ENCODE assay signal across 17 cellular contexts in the genomic region with DNA sequence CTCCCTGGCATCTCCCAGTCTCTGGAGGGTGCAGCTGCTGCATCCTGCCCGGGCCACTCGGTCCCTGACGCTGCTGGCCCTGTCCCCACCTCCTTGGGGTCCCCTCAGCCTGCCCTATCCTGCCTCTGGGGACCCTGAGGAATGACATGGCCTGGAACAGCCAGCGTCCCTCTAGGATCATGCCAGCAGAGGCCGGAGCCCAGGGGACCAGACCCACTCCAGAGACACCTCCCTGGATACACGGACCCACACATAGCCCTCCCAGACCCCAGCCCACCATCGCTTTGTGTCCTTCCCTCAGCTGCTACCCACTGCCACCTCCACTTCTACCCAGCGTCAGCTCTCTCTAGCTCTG. TPM values are rescaled to one million over a fixed set of nuclear protein-coding genes. Genes with fewer than 3 reads are reported as not detected.
DNase-seq lines count a peak whose midpoint lies in the region; ATAC-seq and TF ChIP-seq lines count a peak whose summit lies in the region.
"Had no signal": no experiment of that assay in that cellular context is flagged by ENCODE, and none has a peak within 500 bp of the region (broad histone marks: within the 10 kb centered on the region; RNA-seq: fewer than 3 reads in every experiment).

No MANE protein-coding gene starts in this region.

- H3K9ac ChIP-seq in NT2/D1 (ENCODE audit: insufficient read length, low read depth), result peak overlapping the region; percentile 10

- no peaks in the 10 kb centered on the region for H3K9me3 Mint-ChIP-seq in activated naive CD8-positive, alpha-beta T cell treated with anti-CD3 and anti-CD28 coated beads, Interleukin-2, amount 10 ng/mL, durations not matched to agents 7 days and 5 days
- H3K9me3 Mint-ChIP-seq in activated naive CD8-positive, alpha-beta T cell treated with anti-CD3 and anti-CD28 coated beads for 36 hours, result no peaks in the 10 kb centered on the region
- no peaks in the 10 kb centered on the region for H3K9me3 Mint-ChIP-seq in mesothelial cell of epicardium
- H3K9me3 Mint-ChIP-seq: CD8-positive, alpha-beta memory T cell had no signal

- peak overlapping the region; percentile 29 for H3K4me3 Mint-ChIP-seq in activated naive CD8-positive, alpha-beta T cell treated with anti-CD3 and anti-CD28 coated beads, Interleukin-2, amount 10 ng/mL, durations not matched to agents 7 days and 5 days
- H3K4me3 Mint-ChIP-seq in activated naive CD8-positive, alpha-beta T cell treated with anti-CD3 and anti-CD28 coated beads for 36 hours, result no peak overlapping the region
- no peak overlapping the region for H3K4me3 Mint-ChIP-seq in mesothelial cell of epicardium

- H3K4me3 ChIP-seq in NT2/D1 (ENCODE audit: insufficient read length, low read depth), result no peak overlapping the region
- H3K4me3 ChIP-seq: A549 had no signal

- H3K9me3 ChIP-seq in NT2/D1 (ENCODE audit: insufficient read depth, low read length), result no peaks in the 10 kb centered on the region
- H3K9me3 ChIP-seq: A549 had no signal

- ATAC-seq in activated naive CD8-positive, alpha-beta T cell treated with anti-CD3 and anti-CD28 coated beads, Interleukin-2, amount 10 ng/mL, durations not matched to agents 7 days and 5 days (ENCODE audit: low read depth), result no peak

- TF ChIP-seq CTCF in mesothelial cell of epicardium (IDR thresholded peaks at IDR 0.05; ENCODE audit: unreplicated experiment), result no peak

- peaks cover 45% of the 10 kb centered on the region for H3K4me1 ChIP-seq in NT2/D1 (ENCODE audit: insufficient read depth, insufficient read length)
- H3K4me1 ChIP-seq: A549 had no signal

- H3K4me1 Mint-ChIP-seq in activated naive CD8-positive, alpha-beta T cell treated with anti-CD3 and anti-CD28 coated beads, Interleukin-2, amount 10 ng/mL, durations not matched to agents 7 days and 5 days, result peaks cover 30% of the 10 kb centered on the region
- peaks cover 25% of the 10 kb centered on the region for H3K4me1 Mint-ChIP-seq in activated naive CD8-positive, alpha-beta T cell treated with anti-CD3 and anti-CD28 coated beads for 36 hours
- peaks cover 14% of the 10 kb centered on the region for H3K4me1 Mint-ChIP-seq in mesothelial cell of epicardium

- H3K27me3 ChIP-seq in NT2/D1 (ENCODE audit: insufficient read depth, insufficient read length), result peaks cover 37% of the 10 kb centered on the region

- DNase-seq in activated naive CD8-positive, alpha-beta T cell treated with anti-CD3 and anti-CD28 coated beads, Interleukin-2, amount 10 ng/mL, durations not matched to agents 7 days and 5 days, result no peak
- no peak for DNase-seq in activated naive CD8-positive, alpha-beta T cell treated with anti-CD3 and anti-CD28 coated beads for 36 hours
- no peak for DNase-seq in NT2/D1 (ENCODE audit: low read depth, low spot score)
- no peak for DNase-seq in mesothelial cell of epicardium (ENCODE audit: low spot score in 2 of 2, unreplicated experiment in 2 of 2)
- DNase-seq in stimulated activated naive CD4-positive, alpha-beta T cell (lab: John Stamatoyannopoulos, UW), result no peak
- no peak for DNase-seq in activated CD4-positive, CD25-positive, alpha-beta regulatory T cell (lab: John Stamatoyannopoulos, UW)
- DNase-seq in stimulated activated CD4-positive, alpha-beta T cell treated with anti-CD3 and anti-CD28 coated beads, Interleukin-2, amount 100 ng/mL, for 24 hours, result no peak
- DNase-seq: CD8-positive, alpha-beta memory T cell; DMS79; MM.1S; NCI-H1092; NCI-H1436 treated with DMSO at 0.1 percent for 48 hours; NCI-H2029 treated with DMSO at 0.1 percent for 48 hours; OCI-M1; SHP77 had no signal

- H3K36me3 Mint-ChIP-seq in activated naive CD8-positive, alpha-beta T cell treated with anti-CD3 and anti-CD28 coated beads, Interleukin-2, amount 10 ng/mL, durations not matched to agents 7 days and 5 days, result no peaks in the 10 kb centered on the region
- no peaks in the 10 kb centered on the region for H3K36me3 Mint-ChIP-seq in activated naive CD8-positive, alpha-beta T cell treated with anti-CD3 and anti-CD28 coated beads for 36 hours
- no peaks in the 10 kb centered on the region for H3K36me3 Mint-ChIP-seq in mesothelial cell of epicardium
- H3K36me3 Mint-ChIP-seq: CD8-positive, alpha-beta memory T cell had no signal

- peaks cover 29% of the 10 kb centered on the region for H3K27me3 Mint-ChIP-seq in activated naive CD8-positive, alpha-beta T cell treated with anti-CD3 and anti-CD28 coated beads, Interleukin-2, amount 10 ng/mL, durations not matched to agents 7 days and 5 days
- peaks cover 46% of the 10 kb centered on the region for H3K27me3 Mint-ChIP-seq in activated naive CD8-positive, alpha-beta T cell treated with anti-CD3 and anti-CD28 coated beads for 36 hours
- peaks cover 53% of the 10 kb centered on the region for H3K27me3 Mint-ChIP-seq in mesothelial cell of epicardium (ENCODE audit: low read depth)

- H3K27ac Mint-ChIP-seq in activated naive CD8-positive, alpha-beta T cell treated with anti-CD3 and anti-CD28 coated beads, Interleukin-2, amount 10 ng/mL, durations not matched to agents 7 days and 5 days, result no peak overlapping the region
- no peak overlapping the region for H3K27ac Mint-ChIP-seq in activated naive CD8-positive, alpha-beta T cell treated with anti-CD3 and anti-CD28 coated beads for 36 hours
- peak overlapping the region; percentile 14 for H3K27ac Mint-ChIP-seq in mesothelial cell of epicardium

- POLR2A ChIA-PET in activated naive CD8-positive, alpha-beta T cell treated with anti-CD3 and anti-CD28 coated beads, Interleukin-2, amount 10 ng/mL, durations not matched to agents 7 days and 5 days (lab: Charles Lee), result interaction anchor here (1.5 kb wide), 1 partner anchor 8 kb away, joined by 10 read pairs; no protein-coding TSS in a partner anchor

- H3K36me3 ChIP-seq in NT2/D1 (ENCODE audit: insufficient read depth, insufficient read length, low read length), result no peaks in the 10 kb centered on the region

RNA-seq across cellular contexts. Expression of gene CPLX1, which starts 35.5 kb away (rescaled TPM):
- 1 to 10 TPM; 3.7 to 5.0 TPM for total RNA-seq in activated naive CD8-positive, alpha-beta T cell treated with anti-CD3 and anti-CD28 coated beads, Interleukin-2, amount 10 ng/mL, durations not matched to agents 7 days and 5 days
- under 1 TPM in 1 of 2 experiments, not detected in 1; 0.16 TPM for total RNA-seq in activated naive CD8-positive, alpha-beta T cell treated with anti-CD3 and anti-CD28 coated beads for 36 hours
- 4.5 to 4.7 TPM (median 4.6 TPM) in 3 replicates for total RNA-seq in mesothelial cell of epicardium
- total RNA-seq: LHCN-M2 had no signal
